Comparison of ENCODE assay signal across 8 cellular contexts in the genomic region with DNA sequence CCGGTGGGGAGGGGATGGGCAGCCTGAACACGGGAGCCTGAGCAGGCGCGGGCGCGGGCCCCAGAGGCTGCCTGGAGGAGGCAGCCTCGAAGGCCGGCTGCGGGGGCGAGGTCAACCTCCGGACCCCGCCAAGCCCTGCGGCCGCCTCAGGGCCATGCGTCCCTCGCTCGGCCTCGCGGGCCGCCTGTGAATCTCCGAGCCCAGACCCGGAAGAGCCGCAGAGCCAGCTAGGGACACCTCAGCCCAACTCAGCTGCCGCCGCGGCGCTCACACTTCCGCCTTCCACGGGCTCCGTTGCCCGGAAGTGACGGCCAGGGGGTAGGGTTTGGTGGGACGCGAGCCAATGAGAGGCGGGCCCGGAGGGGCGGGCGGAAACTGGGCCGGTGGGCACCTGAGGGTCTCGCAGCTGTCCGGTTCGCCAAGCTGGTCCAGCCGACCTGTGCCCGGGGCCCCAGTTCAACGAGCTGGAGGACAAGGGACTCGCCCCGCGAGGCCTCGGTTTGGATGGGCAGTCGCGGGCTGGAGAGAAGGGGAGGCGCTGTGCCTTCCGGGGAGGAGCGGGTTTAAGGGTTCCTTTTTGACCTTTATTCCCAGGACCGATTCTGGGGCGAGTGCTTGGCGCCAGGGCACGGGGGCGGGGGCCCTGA. TPM values are rescaled to one million over a fixed set of nuclear protein-coding genes. Genes with fewer than 3 reads are reported as not detected.
DNase-seq lines count a peak whose midpoint lies in the region; ATAC-seq, FAIRE-seq and TF ChIP-seq lines count a peak whose summit lies in the region.

A gene (minus strand): TSS at position 277 of the 647 bp plus-strand sequence. CDS start 386 bp downstream, outside the sequence.

- H3K36me3 ChIP-seq in prostate gland, result no peaks in the 10 kb centered on the region
- no peaks in the 10 kb centered on the region for H3K36me3 ChIP-seq in upper lobe of right lung

- peak within 1 kb of the TSS; percentile 87 to 95 for H3K27ac ChIP-seq in prostate gland
- peak within 1 kb of the TSS; percentile 90 for H3K27ac ChIP-seq in upper lobe of right lung

- TF ChIP-seq CTCF in prostate gland (IDR thresholded peaks at IDR 0.05), result peak in 3 of 4 experiments; percentile 25 to 40 (median 27)
- TF ChIP-seq CTCF in upper lobe of right lung (IDR thresholded peaks at IDR 0.05), result no peak

- H3K4me1 Mint-ChIP-seq in T-helper 17 cell, result peaks cover 35% of the 10 kb centered on the region

- intact Hi-C loops in left cardiac atrium (cut with DNase I), result loop anchor here in 1 of 2 donors (10.0 kb wide), 1 partner anchor 190 kb away; no protein-coding TSS in a partner anchor
- intact Hi-C loops in prostate gland (cut with DNase I), result loop anchor here (2.0 to 5.0 kb wide), 2 partner anchors 42 to 104 kb away; no protein-coding TSS in a partner anchor
- intact Hi-C loops in upper lobe of right lung (cut with DNase I), result no loop called here

- DNase-seq in GM12891 (ENCODE audit: insufficient read length, low spot score) (peak; percentile 99), NCI-H1436 (lab: John Stamatoyannopoulos, UW) (peak; percentile 83), T-helper 17 cell (peak; percentile 82 to 85 (median 83)), amniotic stem cell (lab: John Stamatoyannopoulos, UW) (peak; percentile 85), left cardiac atrium (peak; percentile 95), prostate gland (ENCODE audit: low spot score) (peak; percentile 88), upper lobe of right lung (peak; percentile 97)

- H3K36me3 Mint-ChIP-seq in T-helper 17 cell (ENCODE audit: low read depth), result no peaks in the 10 kb centered on the region

- H3K9me3 ChIP-seq in T-helper 17 cell (ENCODE audit: control insufficient read depth, low read length, poor library complexity, severe bottlenecking) (no peaks in the 10 kb centered on the region), prostate gland (no peaks in the 10 kb centered on the region), upper lobe of right lung (no peaks in the 10 kb centered on the region)

- H3K27me3 Mint-ChIP-seq in T-helper 17 cell, result no peaks in the 10 kb centered on the region

- H3K4me3 ChIP-seq in prostate gland (peak within 1 kb of the TSS; percentile 75 to 90), upper lobe of right lung (peak within 1 kb of the TSS; percentile 93)

- peak; percentile 91 for FAIRE-seq in GM12891 (lab: Jason Lieb, UNC)

- no peaks in the 10 kb centered on the region for H3K27me3 ChIP-seq in prostate gland (replicated peaks; ENCODE audit: insufficient read depth)
- H3K27me3 ChIP-seq in upper lobe of right lung, result no peaks in the 10 kb centered on the region

- H3K4me1 ChIP-seq in prostate gland (replicated peaks), result peaks cover 2% of the 10 kb centered on the region
- peaks cover 28% of the 10 kb centered on the region for H3K4me1 ChIP-seq in upper lobe of right lung

- H3K27ac Mint-ChIP-seq in T-helper 17 cell, result peak within 1 kb of the TSS; percentile 97

- peak; percentile 93 for TF ChIP-seq POLR2A in GM12891 (IDR thresholded peaks at IDR 0.05; ENCODE audit: low read depth, low read length)
- peak; percentile 96 for TF ChIP-seq POLR2A in prostate gland (IDR thresholded peaks at IDR 0.05)

- WGBS in prostate gland, result under 1% methylated on average over 56 of the region's 59 CpGs

- peak within 1 kb of the TSS; percentile 97 for H3K4me3 Mint-ChIP-seq in T-helper 17 cell

- peak; percentile 87 for ATAC-seq in HG02759 (IDR thresholded peaks at IDR 0.05; ENCODE audit: unreplicated experiment)
- peak; percentile 83 for ATAC-seq in T-helper 17 cell
- peak; percentile 96 for ATAC-seq in left cardiac atrium
- ATAC-seq in upper lobe of right lung, result peak; percentile 92

TF ChIP-seq in GM12891, 5 proteins besides CTCF, POLR2A, EP300 and RAD21:
- TF ChIP-seq SPI1 (IDR thresholded peaks at IDR 0.05; ENCODE audit: low read depth, low read length) (peak; percentile 75), PAX5 (IDR thresholded peaks at IDR 0.05; ENCODE audit: insufficient read depth, low read length, severe bottlenecking) (no peak), TAF1 (IDR thresholded peaks at IDR 0.05; ENCODE audit: low read depth, low read length) (peak; percentile 76), POU2F2 (IDR thresholded peaks at IDR 0.05; ENCODE audit: low read depth, low read length) (peak; percentile 46; the same call in 1 of the 2 replicates), POLR2AphosphoS5 (IDR thresholded peaks at IDR 0.05; ENCODE audit: low read depth, low read length) (peak; percentile 96)

RNA-seq across cellular contexts. Expression of the gene that starts here (rescaled TPM):
- polyA plus RNA-seq in GM12891 (2012; ENCODE audit: low read depth, missing spikeins), result 30.0 TPM
- total RNA-seq in T-helper 17 cell (10 to 100 TPM; 59.4 to 98.4 TPM), left cardiac atrium (10 to 100 TPM; 46.4 to 54.0 TPM), prostate gland (100 to 1,000 TPM; 104 to 167 TPM), upper lobe of right lung (87.3 TPM)

Comparison
In these comparisons a context has a peak if more than half of its experiments do, and no peak if none do; other contexts are left out.
1. Peak in every context shown above with its lines: DNase-seq, ATAC-seq, H3K4me3 ChIP-seq and H3K27ac ChIP-seq.